18 cellular contexts compared by ENCODE assay signal in the genomic region with DNA sequence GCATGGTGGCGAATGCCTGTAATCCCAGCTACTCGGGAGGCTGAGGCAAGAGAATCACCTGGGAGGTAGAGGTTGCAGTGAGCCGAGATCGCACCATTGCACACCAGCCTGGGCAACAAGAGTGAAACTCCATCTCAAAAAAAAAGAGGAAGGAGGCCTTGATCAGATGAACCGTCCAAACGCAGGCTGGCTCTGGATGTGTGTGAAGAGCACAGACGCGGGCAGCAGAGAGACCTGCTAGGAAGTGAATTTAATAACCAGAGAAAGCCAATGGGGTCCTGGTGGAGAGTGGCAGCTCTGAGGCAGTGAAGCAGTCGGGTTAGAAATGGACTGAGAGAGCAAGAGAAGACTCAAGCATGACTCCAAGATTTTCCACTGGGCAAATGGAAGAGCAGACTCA.
DNase-seq lines count a peak whose midpoint lies in the region; ATAC-seq and TF ChIP-seq lines count a peak whose summit lies in the region.
"Had no signal": no experiment of that assay in that cellular context is flagged by ENCODE, and none has a peak within 500 bp of the region (broad histone marks: within the 10 kb centered on the region; RNA-seq: fewer than 3 reads in every experiment).

No MANE protein-coding gene starts in this region.

- H3K4me3 ChIP-seq in vagina: no peak overlapping the region
- H3K4me3 ChIP-seq: HAP-1, left lung had no signal

- no peaks in the 10 kb centered on the region for H3K36me3 ChIP-seq in vagina

- TF ChIP-seq CTCF in vagina (IDR thresholded peaks at IDR 0.05): no peak

- ATAC-seq in GM19023 (IDR thresholded peaks at IDR 0.05; ENCODE audit: unreplicated experiment) (peak; percentile 82), HG02852 (IDR thresholded peaks at IDR 0.05; ENCODE audit: unreplicated experiment) (peak; percentile 76), GM21360 (IDR thresholded peaks at IDR 0.05; ENCODE audit: unreplicated experiment) (no peak), GM19328 (IDR thresholded peaks at IDR 0.05; ENCODE audit: unreplicated experiment) (no peak)
- peak; percentile 86 to 92 for ATAC-seq in stimulated activated naive B cell treated with anti-CD40 and anti-IgM and Interleukin-4, amounts not matched to agents 10 μg/mL and 1 μg/mL and 100 μg/mL, for 72 hours (replicated peaks)
- ATAC-seq: left lung, T-helper 17 cell had no signal

- no peaks in the 10 kb centered on the region for H3K9me3 ChIP-seq in vagina
- H3K9me3 ChIP-seq: HAP-1, left lung had no signal

- H3K9me3 Mint-ChIP-seq in stimulated activated naive B cell treated with anti-CD40 and anti-IgM and Interleukin-4, amounts not matched to agents 10 μg/mL and 1 μg/mL and 100 μg/mL, for 72 hours: peaks cover 0 to 1% of the 10 kb centered on the region in 2 donors
- H3K9me3 Mint-ChIP-seq: activated CD4-positive, alpha-beta T cell treated with anti-CD3 and anti-CD28 coated beads, Interleukin-2, amount 10 ng/mL, durations not matched to agents 7 days and 5 days; activated naive CD8-positive, alpha-beta T cell treated with anti-CD3 and anti-CD28 coated beads, Interleukin-2, amount 10 ng/mL, durations not matched to agents 7 days and 5 days; activated T-cell treated with anti-CD3 and anti-CD28 coated beads, Interleukin-2, amount 50 U/mL, for 24 hours; stimulated activated naive CD8-positive, alpha-beta T cell treated with anti-CD3 and anti-CD28 coated beads, Interleukin-15, Interleukin-2, amounts not matched to agents 100 ng/mL and 50 ng/mL, for 24 hours had no signal

- DNase-seq in NOMO-1 treated with dmso at 0.1 percent for 144 hours (lab: John Stamatoyannopoulos, UW; ENCODE audit: unreplicated experiment) (peak; percentile 9), vagina (ENCODE audit: extremely low spot score in 2 of 2) (no peak)
- DNase-seq in stimulated activated naive B cell treated with anti-CD40 and anti-IgM and Interleukin-4, amounts not matched to agents 10 μg/mL and 1 μg/mL and 100 μg/mL, for 72 hours: no peak
- DNase-seq: activated CD4-positive, alpha-beta T cell treated with anti-CD3 and anti-CD28 coated beads, Interleukin-2, amount 10 ng/mL, durations not matched to agents 7 days and 5 days; activated naive CD8-positive, alpha-beta T cell treated with anti-CD3 and anti-CD28 coated beads, Interleukin-2, amount 10 ng/mL, durations not matched to agents 7 days and 5 days; activated T-cell treated with anti-CD3 and anti-CD28 coated beads, Interleukin-2, amount 50 U/mL, for 24 hours; DMS79 treated with DMSO at 0.1 percent for 48 hours; effector CD8-positive, alpha-beta T cell; left lung; NCI-H2107; NCI-H774; T-helper 17 cell had no signal

- H3K4me1 ChIP-seq in vagina: no peaks in the 10 kb centered on the region
- H3K4me1 ChIP-seq: HAP-1, left lung had no signal

- H3K4me3 Mint-ChIP-seq in stimulated activated naive B cell treated with anti-CD40 and anti-IgM and Interleukin-4, amounts not matched to agents 10 μg/mL and 1 μg/mL and 100 μg/mL, for 72 hours: no peak overlapping the region
- H3K4me3 Mint-ChIP-seq: activated CD4-positive, alpha-beta T cell treated with anti-CD3 and anti-CD28 coated beads, Interleukin-2, amount 10 ng/mL, durations not matched to agents 7 days and 5 days; activated naive CD8-positive, alpha-beta T cell treated with anti-CD3 and anti-CD28 coated beads, Interleukin-2, amount 10 ng/mL, durations not matched to agents 7 days and 5 days; activated T-cell treated with anti-CD3 and anti-CD28 coated beads, Interleukin-2, amount 50 U/mL, for 24 hours; stimulated activated naive CD8-positive, alpha-beta T cell treated with anti-CD3 and anti-CD28 coated beads, Interleukin-15, Interleukin-2, amounts not matched to agents 100 ng/mL and 50 ng/mL, for 24 hours; T-helper 17 cell had no signal

- intact Hi-C loops in vagina (cut with DNase I): no loop called here

- H3K27ac ChIP-seq in vagina: no peak overlapping the region
- H3K27ac ChIP-seq: left lung had no signal

- peak overlapping the region; percentile 37 for H3K27ac Mint-ChIP-seq in stimulated activated naive B cell treated with anti-CD40 and anti-IgM and Interleukin-4, amounts not matched to agents 10 μg/mL and 1 μg/mL and 100 μg/mL, for 72 hours
- H3K27ac Mint-ChIP-seq: activated CD4-positive, alpha-beta T cell treated with anti-CD3 and anti-CD28 coated beads, Interleukin-2, amount 10 ng/mL, durations not matched to agents 7 days and 5 days; activated naive CD8-positive, alpha-beta T cell treated with anti-CD3 and anti-CD28 coated beads, Interleukin-2, amount 10 ng/mL, durations not matched to agents 7 days and 5 days; activated T-cell treated with anti-CD3 and anti-CD28 coated beads, Interleukin-2, amount 50 U/mL, for 24 hours; stimulated activated naive CD8-positive, alpha-beta T cell treated with anti-CD3 and anti-CD28 coated beads, Interleukin-15, Interleukin-2, amounts not matched to agents 100 ng/mL and 50 ng/mL, for 24 hours; T-helper 17 cell had no signal

- TF ChIP-seq POLR2A in vagina (IDR thresholded peaks at IDR 0.05): no peak

- no peaks in the 10 kb centered on the region for H3K27me3 Mint-ChIP-seq in stimulated activated naive B cell treated with anti-CD40 and anti-IgM and Interleukin-4, amounts not matched to agents 10 μg/mL and 1 μg/mL and 100 μg/mL, for 72 hours
- H3K27me3 Mint-ChIP-seq: activated CD4-positive, alpha-beta T cell treated with anti-CD3 and anti-CD28 coated beads, Interleukin-2, amount 10 ng/mL, durations not matched to agents 7 days and 5 days; activated naive CD8-positive, alpha-beta T cell treated with anti-CD3 and anti-CD28 coated beads, Interleukin-2, amount 10 ng/mL, durations not matched to agents 7 days and 5 days; activated T-cell treated with anti-CD3 and anti-CD28 coated beads, Interleukin-2, amount 50 U/mL, for 24 hours; stimulated activated naive CD8-positive, alpha-beta T cell treated with anti-CD3 and anti-CD28 coated beads, Interleukin-15, Interleukin-2, amounts not matched to agents 100 ng/mL and 50 ng/mL, for 24 hours; T-helper 17 cell had no signal

- H3K27me3 ChIP-seq in vagina: no peaks in the 10 kb centered on the region
- H3K27me3 ChIP-seq: left lung had no signal

- H3K4me1 Mint-ChIP-seq in stimulated activated naive B cell treated with anti-CD40 and anti-IgM and Interleukin-4, amounts not matched to agents 10 μg/mL and 1 μg/mL and 100 μg/mL, for 72 hours: peaks cover 7 to 13% of the 10 kb centered on the region in 2 donors
- H3K4me1 Mint-ChIP-seq: activated CD4-positive, alpha-beta T cell treated with anti-CD3 and anti-CD28 coated beads, Interleukin-2, amount 10 ng/mL, durations not matched to agents 7 days and 5 days; activated naive CD8-positive, alpha-beta T cell treated with anti-CD3 and anti-CD28 coated beads, Interleukin-2, amount 10 ng/mL, durations not matched to agents 7 days and 5 days had no signal

- peaks cover 19 to 37% of the 10 kb centered on the region in 2 donors for H3K36me3 Mint-ChIP-seq in stimulated activated naive B cell treated with anti-CD40 and anti-IgM and Interleukin-4, amounts not matched to agents 10 μg/mL and 1 μg/mL and 100 μg/mL, for 72 hours

Comparison
In these comparisons a context has a peak if more than half of its experiments do, and no peak if none do; other contexts are left out.
1. ATAC-seq: peak in GM19023 (single experiment), HG02852 (single experiment) and stimulated activated naive B cell treated with anti-CD40 and anti-IgM and Interleukin-4, amounts not matched to agents 10 μg/mL and 1 μg/mL and 100 μg/mL, for 72 hours (2 of 2); none in GM21360 (single experiment) and GM19328 (single experiment).